ENCODE assay signal across 1 cellular context in genomic region chr7:143380264-143380645, GRCh38.
A peak's percentile ranks its signal among the peaks of the same experiment; 100 is the strongest.
TF ChIP-seq lines count a peak whose summit lies in the region.

No MANE protein-coding gene starts in this region.

TF ChIP-seq in HepG2, 621 proteins besides CTCF, POLR2A, EP300 and RAD21 (continues in another document):
- TF ChIP-seq BCL6 (CRISPR knock-in tag; IDR thresholded peaks at IDR 0.05), result no peak; the same call in 1 of the 2 replicates
- TF ChIP-seq ASH2L (IDR thresholded peaks at IDR 0.05; ENCODE audit: insufficient read length, low read depth, low read length), result peak; percentile 47
- TF ChIP-seq IRF9 (CRISPR knock-in tag; IDR thresholded peaks at IDR 0.05; ENCODE audit: borderline replicate concordance), result no peak
- TF ChIP-seq ZKSCAN5 (CRISPR knock-in tag; IDR thresholded peaks at IDR 0.05), result no peak
- no peak for TF ChIP-seq NR2F6 (IDR thresholded peaks at IDR 0.05)
- no peak for TF ChIP-seq NR2F6 (CRISPR knock-in tag; IDR thresholded peaks at IDR 0.05)
- TF ChIP-seq ZNF792 (CRISPR knock-in tag; IDR thresholded peaks at IDR 0.05), result 0 out of 2 replicates have a peak, but pooled peaks have one; percentile 39
- TF ChIP-seq CBFB (CRISPR knock-in tag; IDR thresholded peaks at IDR 0.05), result no peak
- TF ChIP-seq ZNF468 (CRISPR knock-in tag; IDR thresholded peaks at IDR 0.05), result no peak
- no peak for TF ChIP-seq HNRNPUL1 (IDR thresholded peaks at IDR 0.05; ENCODE audit: low read depth, low read length)
- no peak for TF ChIP-seq CC2D1A (CRISPR knock-in tag; IDR thresholded peaks at IDR 0.05)
- TF ChIP-seq, protein P1, sequence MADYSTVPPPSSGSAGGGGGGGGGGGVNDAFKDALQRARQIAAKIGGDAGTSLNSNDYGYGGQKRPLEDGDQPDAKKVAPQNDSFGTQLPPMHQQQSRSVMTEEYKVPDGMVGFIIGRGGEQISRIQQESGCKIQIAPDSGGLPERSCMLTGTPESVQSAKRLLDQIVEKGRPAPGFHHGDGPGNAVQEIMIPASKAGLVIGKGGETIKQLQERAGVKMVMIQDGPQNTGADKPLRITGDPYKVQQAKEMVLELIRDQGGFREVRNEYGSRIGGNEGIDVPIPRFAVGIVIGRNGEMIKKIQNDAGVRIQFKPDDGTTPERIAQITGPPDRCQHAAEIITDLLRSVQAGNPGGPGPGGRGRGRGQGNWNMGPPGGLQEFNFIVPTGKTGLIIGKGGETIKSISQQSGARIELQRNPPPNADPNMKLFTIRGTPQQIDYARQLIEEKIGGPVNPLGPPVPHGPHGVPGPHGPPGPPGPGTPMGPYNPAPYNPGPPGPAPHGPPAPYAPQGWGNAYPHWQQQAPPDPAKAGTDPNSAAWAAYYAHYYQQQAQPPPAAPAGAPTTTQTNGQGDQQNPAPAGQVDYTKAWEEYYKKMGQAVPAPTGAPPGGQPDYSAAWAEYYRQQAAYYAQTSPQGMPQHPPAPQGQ (CRISPR knock-in tag; IDR thresholded peaks at IDR 0.05; ENCODE audit: borderline replicate concordance), result no peak
- TF ChIP-seq ZNF674 (CRISPR knock-in tag; IDR thresholded peaks at IDR 0.05; ENCODE audit: low read depth), result no peak
- no peak for TF ChIP-seq MYC (CRISPR knock-in tag; IDR thresholded peaks at IDR 0.05; ENCODE audit: borderline replicate concordance)
- TF ChIP-seq SAFB2 (CRISPR knock-in tag; IDR thresholded peaks at IDR 0.05; ENCODE audit: borderline replicate concordance, low read depth), result no peak
- 0 out of 2 replicates have a peak, but pooled peaks have one; percentile 6 for TF ChIP-seq SALL2 (CRISPR knock-in tag; IDR thresholded peaks at IDR 0.05)
- TF ChIP-seq MAX (IDR thresholded peaks at IDR 0.05), result peak; percentile 34; the same call in 1 of the 2 replicates
- no peak for TF ChIP-seq ZNF761 (CRISPR knock-in tag; conservative IDR thresholded peaks at IDR 0.05)
- TF ChIP-seq ZNF441 (CRISPR knock-in tag; IDR thresholded peaks at IDR 0.05; ENCODE audit: borderline replicate concordance), result no peak
- TF ChIP-seq ZNF883 (CRISPR knock-in tag; IDR thresholded peaks at IDR 0.05; ENCODE audit: not compliant biosample characterization), result peak; percentile 48
- TF ChIP-seq ZNF569 (CRISPR knock-in tag; IDR thresholded peaks at IDR 0.05; ENCODE audit: borderline replicate concordance), result no peak
- no peak for TF ChIP-seq SRY (CRISPR knock-in tag; IDR thresholded peaks at IDR 0.05)
- TF ChIP-seq HNRNPLL (IDR thresholded peaks at IDR 0.05; ENCODE audit: low read depth, low read length, poor library complexity, severe bottlenecking), result peak; percentile 43
- TF ChIP-seq HOXA3 (CRISPR knock-in tag; IDR thresholded peaks at IDR 0.05), result no peak
- TF ChIP-seq ZNF891 (CRISPR knock-in tag; IDR thresholded peaks at IDR 0.05), result peak; percentile 62; the same call in 1 of the 2 replicates
- no peak for TF ChIP-seq FOXA3 (CRISPR knock-in tag; IDR thresholded peaks at IDR 0.05)
- TF ChIP-seq SNAPC5 (CRISPR knock-in tag; IDR thresholded peaks at IDR 0.05; ENCODE audit: borderline replicate concordance), result no peak
- TF ChIP-seq NFIC (IDR thresholded peaks at IDR 0.05; ENCODE audit: low read length), result no peak
- TF ChIP-seq MTF2 (CRISPR knock-in tag; IDR thresholded peaks at IDR 0.05; ENCODE audit: borderline replicate concordance), result peak; percentile 40; the same call in 1 of the 2 replicates
- 0 out of 2 replicates have a peak, but pooled peaks have one; percentile 59 for TF ChIP-seq MYPOP (CRISPR knock-in tag; IDR thresholded peaks at IDR 0.05)
- no peak for TF ChIP-seq MTF1 (CRISPR knock-in tag; IDR thresholded peaks at IDR 0.05)
- TF ChIP-seq KMT2A (CRISPR knock-in tag; IDR thresholded peaks at IDR 0.05), result no peak
- peak; percentile 10; the same call in 1 of the 2 replicates for TF ChIP-seq TAF1 (CRISPR knock-in tag; IDR thresholded peaks at IDR 0.05)
- TF ChIP-seq, protein P2, sequence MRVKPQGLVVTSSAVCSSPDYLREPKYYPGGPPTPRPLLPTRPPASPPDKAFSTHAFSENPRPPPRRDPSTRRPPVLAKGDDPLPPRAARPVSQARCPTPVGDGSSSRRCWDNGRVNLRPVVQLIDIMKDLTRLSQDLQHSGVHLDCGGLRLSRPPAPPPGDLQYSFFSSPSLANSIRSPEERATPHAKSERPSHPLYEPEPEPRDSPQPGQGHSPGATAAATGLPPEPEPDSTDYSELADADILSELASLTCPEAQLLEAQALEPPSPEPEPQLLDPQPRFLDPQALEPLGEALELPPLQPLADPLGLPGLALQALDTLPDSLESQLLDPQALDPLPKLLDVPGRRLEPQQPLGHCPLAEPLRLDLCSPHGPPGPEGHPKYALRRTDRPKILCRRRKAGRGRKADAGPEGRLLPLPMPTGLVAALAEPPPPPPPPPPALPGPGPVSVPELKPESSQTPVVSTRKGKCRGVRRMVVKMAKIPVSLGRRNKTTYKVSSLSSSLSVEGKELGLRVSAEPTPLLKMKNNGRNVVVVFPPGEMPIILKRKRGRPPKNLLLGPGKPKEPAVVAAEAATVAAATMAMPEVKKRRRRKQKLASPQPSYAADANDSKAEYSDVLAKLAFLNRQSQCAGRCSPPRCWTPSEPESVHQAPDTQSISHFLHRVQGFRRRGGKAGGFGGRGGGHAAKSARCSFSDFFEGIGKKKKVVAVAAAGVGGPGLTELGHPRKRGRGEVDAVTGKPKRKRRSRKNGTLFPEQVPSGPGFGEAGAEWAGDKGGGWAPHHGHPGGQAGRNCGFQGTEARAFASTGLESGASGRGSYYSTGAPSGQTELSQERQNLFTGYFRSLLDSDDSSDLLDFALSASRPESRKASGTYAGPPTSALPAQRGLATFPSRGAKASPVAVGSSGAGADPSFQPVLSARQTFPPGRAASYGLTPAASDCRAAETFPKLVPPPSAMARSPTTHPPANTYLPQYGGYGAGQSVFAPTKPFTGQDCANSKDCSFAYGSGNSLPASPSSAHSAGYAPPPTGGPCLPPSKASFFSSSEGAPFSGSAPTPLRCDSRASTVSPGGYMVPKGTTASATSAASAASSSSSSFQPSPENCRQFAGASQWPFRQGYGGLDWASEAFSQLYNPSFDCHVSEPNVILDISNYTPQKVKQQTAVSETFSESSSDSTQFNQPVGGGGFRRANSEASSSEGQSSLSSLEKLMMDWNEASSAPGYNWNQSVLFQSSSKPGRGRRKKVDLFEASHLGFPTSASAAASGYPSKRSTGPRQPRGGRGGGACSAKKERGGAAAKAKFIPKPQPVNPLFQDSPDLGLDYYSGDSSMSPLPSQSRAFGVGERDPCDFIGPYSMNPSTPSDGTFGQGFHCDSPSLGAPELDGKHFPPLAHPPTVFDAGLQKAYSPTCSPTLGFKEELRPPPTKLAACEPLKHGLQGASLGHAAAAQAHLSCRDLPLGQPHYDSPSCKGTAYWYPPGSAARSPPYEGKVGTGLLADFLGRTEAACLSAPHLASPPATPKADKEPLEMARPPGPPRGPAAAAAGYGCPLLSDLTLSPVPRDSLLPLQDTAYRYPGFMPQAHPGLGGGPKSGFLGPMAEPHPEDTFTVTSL (CRISPR knock-in tag; IDR thresholded peaks at IDR 0.05; ENCODE audit: borderline replicate concordance), result no peak
- no peak for TF ChIP-seq ZNF24 (IDR thresholded peaks at IDR 0.05)
- TF ChIP-seq ZNF124 (CRISPR knock-in tag; IDR thresholded peaks at IDR 0.05), result no peak
- TF ChIP-seq, protein P3, sequence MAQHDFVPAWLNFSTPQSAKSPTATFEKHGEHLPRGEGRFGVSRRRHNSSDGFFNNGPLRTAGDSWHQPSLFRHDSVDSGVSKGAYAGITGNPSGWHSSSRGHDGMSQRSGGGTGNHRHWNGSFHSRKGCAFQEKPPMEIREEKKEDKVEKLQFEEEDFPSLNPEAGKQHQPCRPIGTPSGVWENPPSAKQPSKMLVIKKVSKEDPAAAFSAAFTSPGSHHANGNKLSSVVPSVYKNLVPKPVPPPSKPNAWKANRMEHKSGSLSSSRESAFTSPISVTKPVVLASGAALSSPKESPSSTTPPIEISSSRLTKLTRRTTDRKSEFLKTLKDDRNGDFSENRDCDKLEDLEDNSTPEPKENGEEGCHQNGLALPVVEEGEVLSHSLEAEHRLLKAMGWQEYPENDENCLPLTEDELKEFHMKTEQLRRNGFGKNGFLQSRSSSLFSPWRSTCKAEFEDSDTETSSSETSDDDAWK (CRISPR knock-in tag; IDR thresholded peaks at IDR 0.05), result no peak
- peak; percentile 77; the same call in 1 of the 2 replicates for TF ChIP-seq ZNF784 (CRISPR knock-in tag; IDR thresholded peaks at IDR 0.05; ENCODE audit: borderline replicate concordance)
- TF ChIP-seq SRSF9 (IDR thresholded peaks at IDR 0.05; ENCODE audit: borderline replicate concordance, insufficient read depth, low read depth, low read length, poor library complexity, severe bottlenecking), result no peak
- no peak for TF ChIP-seq JUN (CRISPR knock-in tag; IDR thresholded peaks at IDR 0.05)
- no peak for TF ChIP-seq ZNF7 (CRISPR knock-in tag; IDR thresholded peaks at IDR 0.05)
- TF ChIP-seq, protein P4, sequence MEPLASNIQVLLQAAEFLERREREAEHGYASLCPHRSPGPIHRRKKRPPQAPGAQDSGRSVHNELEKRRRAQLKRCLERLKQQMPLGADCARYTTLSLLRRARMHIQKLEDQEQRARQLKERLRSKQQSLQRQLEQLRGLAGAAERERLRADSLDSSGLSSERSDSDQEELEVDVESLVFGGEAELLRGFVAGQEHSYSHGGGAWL (CRISPR knock-in tag; IDR thresholded peaks at IDR 0.05), result no peak
- TF ChIP-seq ZMYM4 (CRISPR knock-in tag; IDR thresholded peaks at IDR 0.05), result peak; percentile 27; the same call in 1 of the 2 replicates
- no peak for TF ChIP-seq SIX4 (CRISPR knock-in tag; IDR thresholded peaks at IDR 0.05)
- TF ChIP-seq BORCS8-MEF2B (CRISPR knock-in tag; IDR thresholded peaks at IDR 0.05), result no peak
- TF ChIP-seq ZNF777 (CRISPR knock-in tag; IDR thresholded peaks at IDR 0.05), result peak; percentile 63
- TF ChIP-seq MED1 (CRISPR knock-in tag; IDR thresholded peaks at IDR 0.05), result no peak
- TF ChIP-seq MXI1 (IDR thresholded peaks at IDR 0.05; ENCODE audit: borderline replicate concordance, low read depth, low read length), result no peak
- 0 out of 2 replicates have a peak, but pooled peaks have one; percentile 9 for TF ChIP-seq ZBTB38 (CRISPR knock-in tag; IDR thresholded peaks at IDR 0.05)
- no peak for TF ChIP-seq ZNF275 (CRISPR knock-in tag; IDR thresholded peaks at IDR 0.05; ENCODE audit: borderline replicate concordance)
- TF ChIP-seq, protein P5, sequence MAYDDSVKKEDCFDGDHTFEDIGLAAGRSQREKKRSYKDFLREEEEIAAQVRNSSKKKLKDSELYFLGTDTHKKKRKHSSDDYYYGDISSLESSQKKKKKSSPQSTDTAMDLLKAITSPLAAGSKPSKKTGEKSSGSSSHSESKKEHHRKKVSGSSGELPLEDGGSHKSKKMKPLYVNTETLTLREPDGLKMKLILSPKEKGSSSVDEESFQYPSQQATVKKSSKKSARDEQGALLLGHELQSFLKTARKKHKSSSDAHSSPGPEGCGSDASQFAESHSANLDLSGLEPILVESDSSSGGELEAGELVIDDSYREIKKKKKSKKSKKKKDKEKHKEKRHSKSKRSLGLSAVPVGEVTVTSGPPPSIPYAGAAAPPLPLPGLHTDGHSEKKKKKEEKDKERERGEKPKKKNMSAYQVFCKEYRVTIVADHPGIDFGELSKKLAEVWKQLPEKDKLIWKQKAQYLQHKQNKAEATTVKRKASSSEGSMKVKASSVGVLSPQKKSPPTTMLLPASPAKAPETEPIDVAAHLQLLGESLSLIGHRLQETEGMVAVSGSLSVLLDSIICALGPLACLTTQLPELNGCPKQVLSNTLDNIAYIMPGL (CRISPR knock-in tag; IDR thresholded peaks at IDR 0.05; ENCODE audit: borderline replicate concordance in 1 of 2, low read depth in 1 of 2), result peak in 1 of 2 experiments; percentile 72; a peak in 3 of 4 replicates
- 0 out of 2 replicates have a peak, but pooled peaks have one; percentile 9 for TF ChIP-seq RXRB (CRISPR knock-in tag; IDR thresholded peaks at IDR 0.05; ENCODE audit: borderline replicate concordance)
- peak; percentile 41; the same call in 1 of the 2 replicates for TF ChIP-seq ZFX (CRISPR knock-in tag; IDR thresholded peaks at IDR 0.05; ENCODE audit: low read depth)
- TF ChIP-seq BRF2 (CRISPR knock-in tag; IDR thresholded peaks at IDR 0.05), result no peak
